In genomic region chr21:17050156-17050555, GRCh38 we compare ENCODE assay signal across 20 cellular contexts.
DNase-seq lines count a peak whose midpoint lies in the region; ATAC-seq and TF ChIP-seq lines count a peak whose summit lies in the region.
"Had no signal": no experiment of that assay in that cellular context is flagged by ENCODE, and none has a peak within 500 bp of the region (broad histone marks: within the 10 kb centered on the region; RNA-seq: fewer than 3 reads in every experiment).

No MANE protein-coding gene starts in this region.

- peak overlapping the region; percentile 27; the same call in 1 of the 2 replicates for H3K27ac ChIP-seq in IMR-90 (ENCODE audit: insufficient read depth, low read length)
- H3K27ac ChIP-seq in trophoblast cell (ENCODE audit: low read depth, low read length): peak overlapping the region; percentile 53
- H3K27ac ChIP-seq in osteoblast (ENCODE audit: low read depth, low read length): no peak overlapping the region
- no peak overlapping the region for H3K27ac ChIP-seq in lower lobe of right lung
- H3K27ac ChIP-seq: 22Rv1, KMS-11 had no signal

- no peak overlapping the region for H2BK15ac ChIP-seq in IMR-90 (ENCODE audit: low read depth, low read length)

- ATAC-seq in IMR-90 (ENCODE audit: low read depth) (peak; percentile 51), HG02884 (IDR thresholded peaks at IDR 0.05; ENCODE audit: unreplicated experiment) (no peak), GM21515 (IDR thresholded peaks at IDR 0.05; ENCODE audit: unreplicated experiment) (no peak), lower lobe of right lung (no peak)
- ATAC-seq: PC-3 had no signal

- no peak overlapping the region for H4K8ac ChIP-seq in IMR-90 (ENCODE audit: low read depth in 2 of 2, low read length in 2 of 2)
- no peak overlapping the region for H4K8ac ChIP-seq in trophoblast cell (ENCODE audit: low read depth, low read length)

- peak overlapping the region; percentile 44 for H3K27ac Mint-ChIP-seq in Calu3 (ENCODE audit: unreplicated experiment)
- H3K27ac Mint-ChIP-seq: CD14-positive monocyte had no signal

- no peaks in the 10 kb centered on the region for H3K36me3 Mint-ChIP-seq in Calu3 (ENCODE audit: insufficient read depth, unreplicated experiment)
- H3K36me3 Mint-ChIP-seq: CD14-positive monocyte had no signal

- H3K4me3 Mint-ChIP-seq in Calu3 (ENCODE audit: low read depth, unreplicated experiment): no peak overlapping the region
- H3K4me3 Mint-ChIP-seq: CD14-positive monocyte had no signal

- H2BK120ac ChIP-seq in IMR-90 (ENCODE audit: low read depth, low read length) (no peak overlapping the region), trophoblast cell (ENCODE audit: insufficient read depth, low read length, poor library complexity) (no peak overlapping the region)

- no peaks in the 10 kb centered on the region for H3K9me1 ChIP-seq in IMR-90 (ENCODE audit: insufficient read depth, low read length)

- no peak overlapping the region for H2BK12ac ChIP-seq in trophoblast cell (ENCODE audit: low read length)

- DNase-seq in Calu3 (no peak), IMR-90 (peak; percentile 1), fibroblast of peridontal ligament (ENCODE audit: extremely low read depth) (peak; percentile 10), trophoblast cell (peak in 1 of 2 donors; percentile 28), osteoblast (ENCODE audit: insufficient read length, low spot score, missing footprints) (no peak), lower lobe of right lung (no peak)
- DNase-seq: DMS 273 treated with DMSO at 0.1 percent for 48 hours, GDM1, MV-4-11, NCI-H1417, NCI-H187, NCI-H226, NCI-H524, PC-3, RPMI8226 had no signal

- POLR2A ChIA-PET in IMR-90 (lab: Charles Lee; ENCODE audit: unreplicated experiment): no interaction called here

- no peak overlapping the region for H3K4me2 ChIP-seq in IMR-90 (ENCODE audit: low read depth, low read length)
- no peak overlapping the region for H3K4me2 ChIP-seq in trophoblast cell (ENCODE audit: low read length)
- H3K4me2 ChIP-seq in osteoblast (ENCODE audit: insufficient read depth, low read length): no peak overlapping the region
- H3K4me2 ChIP-seq: KMS-11 had no signal

- H3K4me1 ChIP-seq in IMR-90 (ENCODE audit: control insufficient read depth, insufficient read depth, low read length): peaks cover 3% of the 10 kb centered on the region; the same call in 1 of the 2 replicates
- H3K4me1 ChIP-seq in trophoblast cell (ENCODE audit: control insufficient read depth in 1 of 2, insufficient read depth in 2 of 2, low read length in 2 of 2): peaks cover 6 to 8% of the 10 kb centered on the region in 2 experiments
- no peaks in the 10 kb centered on the region for H3K4me1 ChIP-seq in osteoblast (ENCODE audit: insufficient read depth, low read length)
- H3K4me1 ChIP-seq in lower lobe of right lung: no peaks in the 10 kb centered on the region

- no peak overlapping the region for H2AK9ac ChIP-seq in IMR-90 (replicated peaks; ENCODE audit: low read depth, low read length, poor library complexity)

- no peaks in the 10 kb centered on the region for H3K27me3 Mint-ChIP-seq in Calu3 (ENCODE audit: unreplicated experiment)

- H3K18ac ChIP-seq in IMR-90 (ENCODE audit: low read depth, low read length): peak overlapping the region; percentile 36; the same call in 1 of the 2 replicates
- H3K18ac ChIP-seq in trophoblast cell (ENCODE audit: low read length): no peak overlapping the region

- H3K9me3 Mint-ChIP-seq in Calu3 (ENCODE audit: low read depth, unreplicated experiment): peaks cover 2% of the 10 kb centered on the region

- H4K5ac ChIP-seq in IMR-90 (ENCODE audit: low read depth, low read length): no peak overlapping the region

- peaks cover 33% of the 10 kb centered on the region for H3K4me1 Mint-ChIP-seq in Calu3 (ENCODE audit: low read depth, unreplicated experiment)
- H3K4me1 Mint-ChIP-seq: CD14-positive monocyte had no signal

- no peak overlapping the region for H3K56ac ChIP-seq in IMR-90 (ENCODE audit: extremely low read depth, insufficient read depth, low read length)

- no peak overlapping the region for H3K4me3 ChIP-seq in IMR-90 (ENCODE audit: insufficient read depth, low read depth, low read length)
- no peak overlapping the region for H3K4me3 ChIP-seq in trophoblast cell (ENCODE audit: low read depth, low read length)
- no peak overlapping the region for H3K4me3 ChIP-seq in osteoblast (ENCODE audit: insufficient read depth, low read length)
- no peak overlapping the region for H3K4me3 ChIP-seq in lower lobe of right lung

- no peaks in the 10 kb centered on the region for H3K79me2 ChIP-seq in trophoblast cell (ENCODE audit: control insufficient read depth, insufficient read depth, low read length, poor library complexity)
- H3K79me2 ChIP-seq in osteoblast (ENCODE audit: insufficient read depth, low read length): no peaks in the 10 kb centered on the region

- H3K27me3 ChIP-seq in IMR-90 (ENCODE audit: control insufficient read depth, insufficient read depth, low read length) (no peaks in the 10 kb centered on the region), trophoblast cell (ENCODE audit: insufficient read depth, low read length) (no peaks in the 10 kb centered on the region), osteoblast (ENCODE audit: insufficient read depth, low read length) (no peaks in the 10 kb centered on the region), lower lobe of right lung (ENCODE audit: low read depth) (no peaks in the 10 kb centered on the region)

- H2AK5ac ChIP-seq in IMR-90 (ENCODE audit: low read depth, low read length) (no peak overlapping the region), trophoblast cell (ENCODE audit: low read length) (no peak overlapping the region)

- H3K36me3 ChIP-seq in IMR-90 (ENCODE audit: control insufficient read depth, insufficient read depth, low read length): no peaks in the 10 kb centered on the region
- no peaks in the 10 kb centered on the region for H3K36me3 ChIP-seq in trophoblast cell (ENCODE audit: control insufficient read depth in 1 of 2, insufficient read depth in 2 of 2, low read length in 2 of 2)
- no peaks in the 10 kb centered on the region for H3K36me3 ChIP-seq in osteoblast (ENCODE audit: insufficient read depth, low read length)
- H3K36me3 ChIP-seq in lower lobe of right lung: no peaks in the 10 kb centered on the region

- H3K23ac ChIP-seq in IMR-90 (ENCODE audit: low read depth, low read length) (no peak overlapping the region), trophoblast cell (ENCODE audit: low read length) (no peak overlapping the region)

- no peak overlapping the region for H4K12ac ChIP-seq in trophoblast cell (ENCODE audit: low read depth, low read length)

- dilution Hi-C loops in IMR-90 (cut with HindIII; ENCODE audit: low sequenced_read_pairs, unreplicated experiment): no loop called here

- no peak overlapping the region for H2BK20ac ChIP-seq in IMR-90 (ENCODE audit: low read depth, low read length)

- H3K9ac ChIP-seq in IMR-90 (ENCODE audit: low read depth, low read length): no peak overlapping the region
- no peak overlapping the region for H3K9ac ChIP-seq in trophoblast cell (ENCODE audit: low read length)
- H3K9ac ChIP-seq: KMS-11 had no signal

- intact Hi-C loops in Calu3 (cut with micrococcal nuclease; ENCODE audit: unreplicated experiment): no loop called here
- intact Hi-C loops in IMR-90 (cut with micrococcal nuclease): no loop called here
- intact Hi-C loops in lower lobe of right lung (cut with DNase I): no loop called here

- BruUV-seq in Calu3 (replicated peaks; lab: Mats Ljungman, UMichigan): no TSS peak
- no TSS peak for BruUV-seq in IMR-90 (replicated peaks; lab: Mats Ljungman, UMichigan)

- CTCF ChIA-PET in Calu3 (lab: Charles Lee) (interaction anchor here (0.5 to 1.3 kb wide), 2 partner anchors 8 to 66 kb away, joined by 3 read pairs; no protein-coding TSS in a partner anchor), IMR-90 (lab: Yijun Ruan, JAX) (interaction anchor here (0.6 kb wide), 1 partner anchor 23 kb away, joined by 3 read pairs; no protein-coding TSS in a partner anchor)

- no peak for TF ChIP-seq POLR2A in IMR-90 (IDR thresholded peaks at IDR 0.05; ENCODE audit: low read depth, low read length)

- H4K91ac ChIP-seq in IMR-90 (ENCODE audit: insufficient read depth, low read depth, low read length): no peak overlapping the region
- no peak overlapping the region for H4K91ac ChIP-seq in trophoblast cell (ENCODE audit: low read depth, low read length)

- in situ Hi-C loops in IMR-90 (cut with MboI; ENCODE audit: low sequenced_read_pairs): no loop called here

- H3K4ac ChIP-seq in IMR-90 (ENCODE audit: low read depth, low read length) (no peak overlapping the region), trophoblast cell (ENCODE audit: low read depth, low read length) (no peak overlapping the region)

- H3K79me1 ChIP-seq in IMR-90 (ENCODE audit: low read depth in 1 of 2, low read length in 2 of 2) (no peaks in the 10 kb centered on the region), trophoblast cell (ENCODE audit: low read length) (peaks cover 7% of the 10 kb centered on the region)

- TF ChIP-seq CTCF in Calu3 (IDR thresholded peaks at IDR 0.05; ENCODE audit: unreplicated experiment): no peak
- TF ChIP-seq CTCF in IMR-90 (conservative IDR thresholded peaks at IDR 0.05; ENCODE audit: low read depth, low read length): no peak
- no peak for TF ChIP-seq CTCF in osteoblast (IDR thresholded peaks at IDR 0.05; ENCODE audit: extremely low read depth, low read depth, low read length)
- TF ChIP-seq CTCF in lower lobe of right lung (IDR thresholded peaks at IDR 0.05): no peak

- H2AFZ ChIP-seq in IMR-90 (replicated peaks; ENCODE audit: low read length, poor library complexity): no peak overlapping the region
- H2AFZ ChIP-seq in trophoblast cell (ENCODE audit: insufficient read depth, low read length, poor library complexity): no peak overlapping the region
- H2AFZ ChIP-seq in osteoblast (ENCODE audit: low read length): no peak overlapping the region

- no CpG with 5 or more reads among the region's 1 CpG for WGBS in IMR-90 (ENCODE audit: extremely low coverage in 2 of 2, insufficient read length in 1 of 2), 2 experiments
- WGBS in trophoblast cell (ENCODE audit: extremely low coverage, insufficient coverage, insufficient read length): no CpG with 5 or more reads among the region's 1 CpG

- H4K20me1 ChIP-seq in IMR-90 (ENCODE audit: insufficient read depth, low read length) (no peaks in the 10 kb centered on the region), osteoblast (ENCODE audit: insufficient read depth, low read length) (no peaks in the 10 kb centered on the region)

- H2BK5ac ChIP-seq in IMR-90 (ENCODE audit: low read depth, low read length, poor library complexity, severe bottlenecking) (no peak overlapping the region), trophoblast cell (ENCODE audit: low read depth, low read length, poor library complexity) (no peak overlapping the region)

- TF ChIP-seq RAD21 in IMR-90 (IDR thresholded peaks at IDR 0.05; ENCODE audit: low read length): no peak

- no peak overlapping the region for H3K14ac ChIP-seq in IMR-90 (replicated peaks; ENCODE audit: low read depth, low read length)
- H3K14ac ChIP-seq in trophoblast cell (ENCODE audit: low read length): no peak overlapping the region

- H3K9me3 ChIP-seq in IMR-90 (ENCODE audit: control insufficient read depth, insufficient read depth, low read length): no peaks in the 10 kb centered on the region
- peaks cover 6% of the 10 kb centered on the region for H3K9me3 ChIP-seq in trophoblast cell (ENCODE audit: insufficient read depth, low read depth, low read length)
- no peaks in the 10 kb centered on the region for H3K9me3 ChIP-seq in osteoblast (ENCODE audit: low read depth, low read length)
- H3K9me3 ChIP-seq in lower lobe of right lung: no peaks in the 10 kb centered on the region

Comparison
In these comparisons a context has a peak if more than half of its experiments do, and no peak if none do; other contexts are left out.
1. DNase-seq: peak in IMR-90 (single experiment) and fibroblast of peridontal ligament (single experiment); none in Calu3 (single experiment), osteoblast (single experiment) and lower lobe of right lung (single experiment).
2. H3K27ac ChIP-seq: peak in IMR-90 (single experiment) and trophoblast cell (single experiment); none in osteoblast (single experiment) and lower lobe of right lung (single experiment).